In genomic region chr21:24671901-24672300, GRCh38 we compare ENCODE assay signal across 22 cellular contexts.
"Had no signal": no experiment of that assay in that cellular context is flagged by ENCODE, and none has a peak within 500 bp of the region (broad histone marks: within the 10 kb centered on the region; RNA-seq: fewer than 3 reads in every experiment).

No MANE protein-coding gene starts in this region.

- H3K4me1 ChIP-seq: SJCRH30 had no signal

- H3K27ac ChIP-seq: HL-60, SJCRH30 had no signal

- DNase-seq: KBM-7, NCI-H1092, NCI-H1105 treated with DMSO at 0.1 percent for 48 hours, NCI-H1417 treated with DMSO at 0.1 percent for 48 hours, NCI-H146, NCI-H1694 treated with DMSO at 0.1 percent for 48 hours, NCI-H1930, NCI-H2081, NCI-H2107, NCI-H2171 treated with DMSO at 0.1 percent for 48 hours, NCI-H345, NCI-H446 treated with DMSO at 0.1 percent for 48 hours, NCI-H510A treated with DMSO at 0.1 percent for 48 hours, NCI-H526 treated with DMSO at 0.1 percent for 48 hours, NCI-H748 treated with DMSO at 0.1 percent for 48 hours, SHP77 treated with DMSO at 0.1 percent for 48 hours, SJCRH30, T-helper 1 cell had no signal

- H3K4me3 ChIP-seq: SJCRH30 had no signal

- H3K27me3 ChIP-seq: SJCRH30 had no signal

- ATAC-seq: Panc1, Right ventricle myocardium inferior, SK-N-SH treated with all-trans-retinoic acid at 6 μM for 48 hours had no signal

- H3K9me3 ChIP-seq: SJCRH30 had no signal

- H3K36me3 ChIP-seq: SJCRH30 had no signal
